In the genomic region with DNA sequence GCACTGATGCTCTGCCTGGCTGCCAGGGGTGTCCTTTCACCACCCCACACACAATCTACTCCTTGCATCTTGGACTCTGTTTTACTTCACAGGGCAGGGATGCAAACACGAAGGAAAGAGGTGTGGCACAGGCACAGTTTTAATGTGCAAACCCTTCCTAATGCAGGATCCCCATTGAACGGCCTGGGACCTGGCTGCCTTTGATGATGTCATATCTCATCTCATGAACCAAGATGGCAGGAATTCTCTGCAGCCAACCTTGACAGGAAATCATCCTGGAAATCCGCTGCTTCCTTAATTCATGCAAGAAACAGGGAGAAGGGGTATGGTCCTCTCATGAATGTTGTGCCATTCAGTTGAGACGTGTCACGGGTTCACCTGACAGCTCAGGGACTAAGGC, we compare ENCODE assay signal across 19 cellular contexts.
DNase-seq lines count a peak whose midpoint lies in the region; ATAC-seq and TF ChIP-seq lines count a peak whose summit lies in the region.
"Had no signal": no experiment of that assay in that cellular context is flagged by ENCODE, and none has a peak within 500 bp of the region (broad histone marks: within the 10 kb centered on the region; RNA-seq: fewer than 3 reads in every experiment).

No MANE protein-coding gene starts in this region.

- no peak overlapping the region for H3K9ac ChIP-seq in BLaER1

- no peak for DNase-seq in effector memory CD8-positive, alpha-beta T cell
- DNase-seq in natural killer cell (no peak), suprapubic skin (ENCODE audit: low spot score in 2 of 2) (no peak), hypothalamus (lab: John Stamatoyannopoulos, UW) (no peak)
- DNase-seq: activated CD4-positive, alpha-beta T cell treated with anti-CD3 and anti-CD28 coated beads, Interleukin-2, amount 10 ng/mL, durations not matched to agents 24 days and 14 days; activated effector memory CD4-positive, alpha-beta T cell treated with Interleukin-2 at 50 U/mL for 16 hours; DND-41; mesenchymal stem cell; MM.1S; NCI-H1436 treated with DMSO at 0.1 percent for 48 hours; stimulated activated CD4-positive, alpha-beta T cell treated with anti-CD3 and anti-CD28 coated beads, Interleukin-2, amount 100 ng/mL, for 48 hours; stimulated activated naive CD8-positive, alpha-beta T cell treated with anti-CD3 and anti-CD28 coated beads, Interleukin-15, Interleukin-2, amounts not matched to agents 100 U/mL and 50 U/mL, for 24 hours; tibial artery had no signal

- ATAC-seq in HG02938 (IDR thresholded peaks at IDR 0.05; ENCODE audit: unreplicated experiment) (peak; percentile 9), natural killer cell (no peak), GM18502 (IDR thresholded peaks at IDR 0.05; ENCODE audit: poor library complexity, unreplicated experiment) (no peak), GM18867 (IDR thresholded peaks at IDR 0.05; ENCODE audit: unreplicated experiment) (no peak)
- no peak for ATAC-seq in effector memory CD8-positive, alpha-beta T cell (replicated peaks)

- no peak for TF ChIP-seq CTCF in natural killer cell (IDR thresholded peaks at IDR 0.05)
- no peak for TF ChIP-seq CTCF in suprapubic skin (IDR thresholded peaks at IDR 0.05)

- no peaks in the 10 kb centered on the region for H3K9me3 Mint-ChIP-seq in effector memory CD8-positive, alpha-beta T cell
- no peaks in the 10 kb centered on the region for H3K9me3 Mint-ChIP-seq in natural killer cell
- H3K9me3 Mint-ChIP-seq: activated CD4-positive, alpha-beta T cell treated with anti-CD3 and anti-CD28 coated beads, Interleukin-2, amount 10 ng/mL, durations not matched to agents 24 days and 14 days; dendritic cell treated with granulocyte-macrophage colony-stimulating factor and Interleukin-4, amounts not matched to agents 40 ng/mL and 50 ng/mL, for 4 days had no signal

- no peaks in the 10 kb centered on the region for H3K9me3 ChIP-seq in BLaER1
- H3K9me3 ChIP-seq in suprapubic skin, result no peaks in the 10 kb centered on the region
- H3K9me3 ChIP-seq: neutrophil, tibial artery had no signal

- no peak overlapping the region for H3K27ac Mint-ChIP-seq in effector memory CD8-positive, alpha-beta T cell
- peak overlapping the region in 1 of 2 donors; percentile 77 for H3K27ac Mint-ChIP-seq in natural killer cell
- H3K27ac Mint-ChIP-seq: activated CD4-positive, alpha-beta T cell treated with anti-CD3 and anti-CD28 coated beads, Interleukin-2, amount 10 ng/mL, durations not matched to agents 24 days and 14 days; dendritic cell treated with granulocyte-macrophage colony-stimulating factor and Interleukin-4, amounts not matched to agents 40 ng/mL and 50 ng/mL, for 4 days had no signal

- H3K4me3 Mint-ChIP-seq in effector memory CD8-positive, alpha-beta T cell, result peak overlapping the region; percentile 72
- peak overlapping the region; percentile 85 for H3K4me3 Mint-ChIP-seq in natural killer cell

- no peak for TF ChIP-seq EP300 in suprapubic skin (IDR thresholded peaks at IDR 0.05)

- intact Hi-C loops in natural killer cell (cut with micrococcal nuclease), result no loop called here

- H3K4me3 ChIP-seq in BLaER1 (peak overlapping the region; percentile 59; the same call in 1 of the 2 replicates), suprapubic skin (no peak overlapping the region)
- H3K4me3 ChIP-seq: tibial artery had no signal

- 75% methylated on average over 5 of the region's 5 CpGs for WGBS in suprapubic skin

- H3K27me3 ChIP-seq in BLaER1 (no peaks in the 10 kb centered on the region), suprapubic skin (no peaks in the 10 kb centered on the region)
- H3K27me3 ChIP-seq: tibial artery had no signal

- peak overlapping the region; percentile 53; the same call in 1 of the 2 replicates for H3K27ac ChIP-seq in BLaER1
- H3K27ac ChIP-seq in suprapubic skin, result no peak overlapping the region
- H3K27ac ChIP-seq: neutrophil, tibial artery had no signal

- peaks cover 7 to 9% of the 10 kb centered on the region in 2 donors for H3K4me1 Mint-ChIP-seq in effector memory CD8-positive, alpha-beta T cell (ENCODE audit: low read depth in 2 of 2)
- H3K4me1 Mint-ChIP-seq in natural killer cell, result peaks cover 11 to 12% of the 10 kb centered on the region in 2 donors

- H3K36me3 Mint-ChIP-seq in effector memory CD8-positive, alpha-beta T cell (ENCODE audit: insufficient read depth), result no peaks in the 10 kb centered on the region
- H3K36me3 Mint-ChIP-seq in natural killer cell, result no peaks in the 10 kb centered on the region

- no peaks in the 10 kb centered on the region for H4K20me1 ChIP-seq in BLaER1

- H3K4me1 ChIP-seq in BLaER1 (peaks cover 50% of the 10 kb centered on the region), suprapubic skin (peaks cover 8% of the 10 kb centered on the region)

- peak overlapping the region; percentile 65 for H3K4me2 ChIP-seq in BLaER1

- H3K36me3 ChIP-seq in BLaER1, result peaks cover 41% of the 10 kb centered on the region
- no peaks in the 10 kb centered on the region for H3K36me3 ChIP-seq in suprapubic skin
- H3K36me3 ChIP-seq: neutrophil, tibial artery had no signal

- H3K27me3 Mint-ChIP-seq in effector memory CD8-positive, alpha-beta T cell, result peaks cover 0 to 16% of the 10 kb centered on the region in 2 donors
- H3K27me3 Mint-ChIP-seq in natural killer cell (ENCODE audit: low read depth in 2 of 2), result no peaks in the 10 kb centered on the region
- H3K27me3 Mint-ChIP-seq: activated CD4-positive, alpha-beta T cell treated with anti-CD3 and anti-CD28 coated beads, Interleukin-2, amount 10 ng/mL, durations not matched to agents 24 days and 14 days had no signal

- TF ChIP-seq POLR2A in suprapubic skin (IDR thresholded peaks at IDR 0.05), result no peak
